2 cellular contexts compared by ENCODE assay signal in genomic region chr1:221117548-221117951, GRCh38.
TF ChIP-seq lines count a peak whose summit lies in the region.

No MANE protein-coding gene starts in this region.

TF ChIP-seq in IMR-90, 13 proteins besides CTCF, POLR2A, EP300 and RAD21 (continued from another document):
- TF ChIP-seq ELK1 (IDR thresholded peaks at IDR 0.05; ENCODE audit: borderline replicate concordance, low read depth, low read length): no peak
- TF ChIP-seq CEBPB (IDR thresholded peaks at IDR 0.05; ENCODE audit: low read depth, low read length): no peak
- TF ChIP-seq SMC3 (IDR thresholded peaks at IDR 0.05; ENCODE audit: low read depth, low read length): no peak
- TF ChIP-seq MAFK (IDR thresholded peaks at IDR 0.05; ENCODE audit: low read depth, low read length): no peak
- TF ChIP-seq BHLHE40 (IDR thresholded peaks at IDR 0.05; ENCODE audit: low read depth, low read length): no peak
- no peak for TF ChIP-seq RFX5 (IDR thresholded peaks at IDR 0.05; ENCODE audit: low read depth, low read length)
- TF ChIP-seq NFE2L2 (IDR thresholded peaks at IDR 0.05; ENCODE audit: low read depth, low read length): no peak
- TF ChIP-seq USF2 (IDR thresholded peaks at IDR 0.05; ENCODE audit: low read depth, low read length): no peak
TF ChIP-seq in IMR-90: peak in this region for 0.

TF ChIP-seq in liver, 16 proteins besides CTCF, POLR2A, EP300 and RAD21 (continued from another document):
- TF ChIP-seq REST (IDR thresholded peaks at IDR 0.05) (peak; percentile 24), ATF3 (IDR thresholded peaks at IDR 0.05) (peak; percentile 55), SP1 (IDR thresholded peaks at IDR 0.05) (peak; percentile 71), FOXA1 (IDR thresholded peaks at IDR 0.05) (no peak), YY1 (IDR thresholded peaks at IDR 0.05) (peak; percentile 90), ZBTB33 (IDR thresholded peaks at IDR 0.05) (peak; percentile 36), TAF1 (conservative IDR thresholded peaks at IDR 0.05) (peak; percentile 23), GABPA (IDR thresholded peaks at IDR 0.05 in 1 of 2, conservative IDR thresholded peaks at IDR 0.05 in 1 of 2) (no peak)
